ENCODE assay signal across 1 cellular context in the genomic region with DNA sequence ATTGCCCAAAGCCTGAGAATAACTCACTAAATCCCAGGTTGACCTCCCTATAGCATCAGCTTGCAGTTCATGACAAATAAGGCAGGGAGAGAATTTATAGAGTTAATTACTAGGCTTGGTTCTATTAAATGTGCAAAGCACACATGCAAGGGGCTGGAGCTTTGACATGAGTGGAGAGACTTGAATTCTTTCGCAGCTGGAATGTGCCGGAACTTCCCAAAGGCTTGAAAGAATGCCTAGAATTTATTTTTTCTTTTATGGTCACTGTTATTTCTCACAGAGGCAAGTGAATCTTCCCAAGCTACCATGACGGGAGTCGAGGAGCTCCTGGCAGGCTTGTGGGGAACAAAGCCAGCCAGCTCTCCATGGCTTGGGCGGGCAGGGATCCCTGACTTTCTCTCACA.
TF ChIP-seq lines count a peak whose summit lies in the region.

No MANE protein-coding gene starts in this region.

TF ChIP-seq in IMR-90, 13 proteins besides CTCF, POLR2A, EP300 and RAD21 (continued from another document):
- TF ChIP-seq, protein P1, sequence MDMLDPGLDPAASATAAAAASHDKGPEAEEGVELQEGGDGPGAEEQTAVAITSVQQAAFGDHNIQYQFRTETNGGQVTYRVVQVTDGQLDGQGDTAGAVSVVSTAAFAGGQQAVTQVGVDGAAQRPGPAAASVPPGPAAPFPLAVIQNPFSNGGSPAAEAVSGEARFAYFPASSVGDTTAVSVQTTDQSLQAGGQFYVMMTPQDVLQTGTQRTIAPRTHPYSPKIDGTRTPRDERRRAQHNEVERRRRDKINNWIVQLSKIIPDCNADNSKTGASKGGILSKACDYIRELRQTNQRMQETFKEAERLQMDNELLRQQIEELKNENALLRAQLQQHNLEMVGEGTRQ (IDR thresholded peaks at IDR 0.05; ENCODE audit: low read depth, low read length), result no peak
- TF ChIP-seq MAZ (IDR thresholded peaks at IDR 0.05; ENCODE audit: borderline replicate concordance, low read depth, low read length) (no peak), NFE2L2 (IDR thresholded peaks at IDR 0.05; ENCODE audit: low read depth, low read length) (no peak), MAFK (IDR thresholded peaks at IDR 0.05; ENCODE audit: low read depth, low read length) (no peak)
